Comparison of ENCODE assay signal across 12 cellular contexts in the genomic region with DNA sequence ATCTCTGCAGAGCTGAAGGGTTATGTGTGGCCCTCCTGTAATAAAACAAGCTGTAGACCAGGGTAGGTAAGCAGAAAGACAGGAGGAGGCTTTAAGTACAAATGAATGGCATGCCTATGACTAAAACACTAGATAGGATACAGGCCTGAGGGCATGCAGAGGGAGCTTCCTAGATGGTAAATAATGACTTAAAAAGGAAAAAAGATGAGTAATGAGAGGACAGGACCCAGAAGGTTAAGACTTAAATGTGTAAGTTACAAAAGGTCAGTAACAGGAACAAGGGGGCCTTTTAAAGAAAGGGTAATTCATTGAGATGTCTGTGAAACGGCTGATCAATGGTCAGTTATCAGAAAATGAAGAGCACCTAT.
DNase-seq lines count a peak whose midpoint lies in the region; ATAC-seq and TF ChIP-seq lines count a peak whose summit lies in the region.
"Had no signal": no experiment of that assay in that cellular context is flagged by ENCODE, and none has a peak within 500 bp of the region (broad histone marks: within the 10 kb centered on the region; RNA-seq: fewer than 3 reads in every experiment).

No MANE protein-coding gene starts in this region.

- no peak for TF ChIP-seq EP300 in upper lobe of left lung (IDR thresholded peaks at IDR 0.05)

- H2AFZ ChIP-seq in Karpas-422 (ENCODE audit: low read length), result no peak overlapping the region

- no peak overlapping the region for H3K4me2 ChIP-seq in Karpas-422 (ENCODE audit: low read depth, low read length, poor library complexity, severe bottlenecking)

- TF ChIP-seq CTCF in brain (conservative IDR thresholded peaks at IDR 0.05) (no peak), left lung (IDR thresholded peaks at IDR 0.05) (no peak), upper lobe of left lung (IDR thresholded peaks at IDR 0.05) (no peak)

- H3K4me1 ChIP-seq in left lung (peaks cover 20 to 22% of the 10 kb centered on the region in 2 donors), upper lobe of left lung (peaks cover 16 to 30% (median 25%) of the 10 kb centered on the region in 4 donors), Karpas-422 (ENCODE audit: low read length) (no peaks in the 10 kb centered on the region)

- no peak overlapping the region for H3K4me3 Mint-ChIP-seq in brain
- H3K4me3 Mint-ChIP-seq: activated T-cell treated with anti-CD3 and anti-CD28 coated beads, Interleukin-2, amount 50 U/mL, for 24 hours had no signal

- intact Hi-C loops in left lung (cut with DNase I), result no loop called here

- H3K4me3 ChIP-seq in left lung (no peak overlapping the region), upper lobe of left lung (no peak overlapping the region), Karpas-422 (ENCODE audit: low read length) (no peak overlapping the region)
- H3K4me3 ChIP-seq: gastroesophageal sphincter had no signal

- H3K27ac Mint-ChIP-seq in brain, result peak overlapping the region in 3 of 5 experiments; percentile 7 to 94 (median 76)
- H3K27ac Mint-ChIP-seq: activated T-cell treated with anti-CD3 and anti-CD28 coated beads, Interleukin-2, amount 50 U/mL, for 24 hours had no signal

- H3K27ac ChIP-seq in left lung (peak overlapping the region; percentile 72 to 77), upper lobe of left lung (peak overlapping the region; percentile 67 to 74 (median 72)), Karpas-422 (ENCODE audit: low read length) (no peak overlapping the region)
- H3K27ac ChIP-seq: WERI-Rb-1 had no signal

- DNase-seq in NCI-H146 (lab: John Stamatoyannopoulos, UW) (peak; percentile 24), NCI-H146 treated with DMSO at 0.1 percent for 48 hours (lab: John Stamatoyannopoulos, UW; ENCODE audit: unreplicated experiment) (no peak), left lung (no peak), upper lobe of left lung (no peak), G401 (ENCODE audit: low spot score) (no peak), NCI-H345 treated with DMSO at 0.1 percent for 48 hours (lab: John Stamatoyannopoulos, UW; ENCODE audit: unreplicated experiment) (no peak), Karpas-422 (no peak)
- DNase-seq: activated T-cell treated with anti-CD3 and anti-CD28 coated beads, Interleukin-2, amount 50 U/mL, for 24 hours; NCI-H2171; WERI-Rb-1 had no signal

- no peak for TF ChIP-seq POLR2A in upper lobe of left lung (IDR thresholded peaks at IDR 0.05)

- H3K9me3 ChIP-seq in left lung, result no peaks in the 10 kb centered on the region
- H3K9me3 ChIP-seq in upper lobe of left lung, result no peaks in the 10 kb centered on the region
- H3K9me3 ChIP-seq in Karpas-422 (ENCODE audit: low read length), result no peaks in the 10 kb centered on the region
- H3K9me3 ChIP-seq: gastroesophageal sphincter had no signal

- H3K9ac ChIP-seq in Karpas-422 (ENCODE audit: low read length), result no peak overlapping the region

- no peaks in the 10 kb centered on the region for H3K79me2 ChIP-seq in Karpas-422 (ENCODE audit: low read length)

- H3K27me3 Mint-ChIP-seq in brain, result no peaks in the 10 kb centered on the region

- H3K27me3 ChIP-seq in left lung (no peaks in the 10 kb centered on the region), upper lobe of left lung (no peaks in the 10 kb centered on the region), Karpas-422 (ENCODE audit: low read length) (no peaks in the 10 kb centered on the region)
- H3K27me3 ChIP-seq: gastroesophageal sphincter had no signal

- ATAC-seq in left lung (no peak), upper lobe of left lung (ENCODE audit: low FRiP score in 2 of 2) (no peak)
- ATAC-seq: gastroesophageal sphincter had no signal

- H3K36me3 Mint-ChIP-seq in brain, result peaks cover 12% of the 10 kb centered on the region

- no peaks in the 10 kb centered on the region for H3K36me3 ChIP-seq in left lung
- H3K36me3 ChIP-seq in upper lobe of left lung, result no peaks in the 10 kb centered on the region
- no peaks in the 10 kb centered on the region for H3K36me3 ChIP-seq in Karpas-422 (ENCODE audit: insufficient read depth, low read length)
- H3K36me3 ChIP-seq: gastroesophageal sphincter, WERI-Rb-1 had no signal

- H4K20me1 ChIP-seq in Karpas-422 (ENCODE audit: insufficient read depth, low read depth, low read length), result no peaks in the 10 kb centered on the region

- H3K9me2 ChIP-seq in Karpas-422 (replicated peaks; ENCODE audit: insufficient read depth, low read length), result no peaks in the 10 kb centered on the region

- WGBS in upper lobe of left lung, 2 donors, result 80 to 82% methylated on average over 1 of the region's 1 CpG

- peaks cover 64% of the 10 kb centered on the region for H3K4me1 Mint-ChIP-seq in brain

- H3K9me3 Mint-ChIP-seq in brain, result peaks cover 0 to 4% (median 0%) of the 10 kb centered on the region in 5 experiments
- H3K9me3 Mint-ChIP-seq: activated T-cell treated with anti-CD3 and anti-CD28 coated beads, Interleukin-2, amount 50 U/mL, for 24 hours had no signal

- in situ Hi-C loops in G401 (cut with HindIII; ENCODE audit: low sequenced_read_pairs), result no loop called here
